ENCODE assay signal across 8 cellular contexts in genomic region chr3:184018424-184018973, GRCh38. TPM values are rescaled to one million over a fixed set of nuclear protein-coding genes. Genes with fewer than 3 reads are reported as not detected.
DNase-seq lines count a peak whose midpoint lies in the region; ATAC-seq and TF ChIP-seq lines count a peak whose summit lies in the region.

No MANE protein-coding gene starts in this region.

- H3K4me3 Mint-ChIP-seq in naive thymus-derived CD4-positive, alpha-beta T cell, result peak overlapping the region; percentile 96 to 100 (median 99)

- H3K4me2 ChIP-seq in KMS-11, result peak overlapping the region; percentile 65

- no peak for ATAC-seq in naive thymus-derived CD4-positive, alpha-beta T cell
- no peak for ATAC-seq in HG02973 (IDR thresholded peaks at IDR 0.05; ENCODE audit: unreplicated experiment)
- ATAC-seq in HG03175 (IDR thresholded peaks at IDR 0.05; ENCODE audit: unreplicated experiment), result no peak

- H3K4me3 ChIP-seq in ACC112 (ENCODE audit: low read depth, low read length) (peak overlapping the region; percentile 100), KMS-11 (IDR thresholded peaks at IDR 0.05; ENCODE audit: insufficient read depth, low read depth, low read length) (peak overlapping the region; percentile 95), choroid plexus epithelial cell (ENCODE audit: low read depth, low read length) (peak overlapping the region; percentile 100)
- H3K4me3 ChIP-seq in naive thymus-derived CD4-positive, alpha-beta T cell (ENCODE audit: low read length), result peak overlapping the region; percentile 100

- no peak overlapping the region for H3K27ac ChIP-seq in ACC112 (ENCODE audit: low read depth, low read length)
- H3K27ac ChIP-seq in KMS-11, result no peak overlapping the region
- H3K27ac ChIP-seq in naive thymus-derived CD4-positive, alpha-beta T cell (ENCODE audit: low read depth, low read length), result peak overlapping the region; percentile 72

- peaks cover 0 to 8% (median 4%) of the 10 kb centered on the region in 5 donors for H3K36me3 Mint-ChIP-seq in naive thymus-derived CD4-positive, alpha-beta T cell

- H4K20me1 ChIP-seq in KMS-11 (ENCODE audit: insufficient read depth), result no peaks in the 10 kb centered on the region

- H3K27me3 Mint-ChIP-seq in naive thymus-derived CD4-positive, alpha-beta T cell, result peaks cover 5 to 15% (median 12%) of the 10 kb centered on the region in 5 donors

- H3K79me2 ChIP-seq in ACC112 (ENCODE audit: control insufficient read depth, insufficient read depth, low read length, unreplicated experiment) (peaks cover 17% of the 10 kb centered on the region), KMS-11 (ENCODE audit: insufficient read depth, low read depth) (peaks cover 4% of the 10 kb centered on the region)

- no peak for TF ChIP-seq CTCF in KMS-11 (conservative IDR thresholded peaks at IDR 0.05; ENCODE audit: low read depth, low read length)
- no peak for TF ChIP-seq CTCF in choroid plexus epithelial cell (conservative IDR thresholded peaks at IDR 0.05; ENCODE audit: low read depth, low read length)

- H3K9ac ChIP-seq in KMS-11, result peak overlapping the region; percentile 63; the same call in 1 of the 2 replicates

- peak overlapping the region in 8 of 9 donors; percentile 83 to 95 (median 92) for H3K27ac Mint-ChIP-seq in naive thymus-derived CD4-positive, alpha-beta T cell

- no peaks in the 10 kb centered on the region for H3K9me3 ChIP-seq in naive thymus-derived CD4-positive, alpha-beta T cell (ENCODE audit: control insufficient read depth in 2 of 3, low read length in 3 of 3)

- intact Hi-C loops in naive thymus-derived CD4-positive, alpha-beta T cell (cut with micrococcal nuclease), result loop anchor here (1.0 to 10.0 kb wide), 8 partner anchors 167 to 1224 kb away; partner anchors contain the start of genes KLHL24 (in 2 of the 2), ATP11B (in 1 of the 2), EEF1AKMT4 (in 1 of the 2) and MCCC1 (in 1 of the 2)

- POLR2A ChIA-PET in naive thymus-derived CD4-positive, alpha-beta T cell (lab: Charles Lee), result interaction anchor here (0.6 to 1.5 kb wide), 4 partner anchors 19 to 168 kb away, joined by 3 to 10 read pairs (median 4); partner anchors contain the start of genes ABCF3 and EIF2B5

- H3K4me1 ChIP-seq in ACC112 (ENCODE audit: control insufficient read depth, insufficient read depth, low read length, unreplicated experiment) (peaks cover 10% of the 10 kb centered on the region), KMS-11 (ENCODE audit: low read depth, poor library complexity, severe bottlenecking) (peaks cover 7% of the 10 kb centered on the region)
- H3K4me1 ChIP-seq in naive thymus-derived CD4-positive, alpha-beta T cell (ENCODE audit: control insufficient read depth in 2 of 2, insufficient read depth in 2 of 2, low read length in 2 of 2), result peaks cover 8 to 14% of the 10 kb centered on the region in 2 donors

- H3K9me3 Mint-ChIP-seq in naive thymus-derived CD4-positive, alpha-beta T cell, result no peaks in the 10 kb centered on the region

- H2AFZ ChIP-seq in ACC112 (ENCODE audit: low read length, unreplicated experiment) (peak overlapping the region; percentile 73), KMS-11 (ENCODE audit: low read depth) (peak overlapping the region; percentile 86)

- CTCF ChIA-PET in naive thymus-derived CD4-positive, alpha-beta T cell (lab: Charles Lee), result interaction anchor here (1.1 to 1.2 kb wide), 3 partner anchors 33 to 134 kb away, joined by 3 to 6 read pairs (median 4); partner anchors contain the start of gene PARL

- H3K4me1 Mint-ChIP-seq in naive thymus-derived CD4-positive, alpha-beta T cell, result peaks cover 11 to 33% (median 25%) of the 10 kb centered on the region in 7 donors

- H3K27me3 ChIP-seq in ACC112 (ENCODE audit: insufficient read depth, low read length) (no peaks in the 10 kb centered on the region), KMS-11 (ENCODE audit: insufficient read depth, low read depth) (no peaks in the 10 kb centered on the region)
- no peaks in the 10 kb centered on the region for H3K27me3 ChIP-seq in naive thymus-derived CD4-positive, alpha-beta T cell (ENCODE audit: control insufficient read depth in 2 of 2, insufficient read depth in 2 of 2, low read length in 2 of 2)

- no peak for DNase-seq in choroid plexus epithelial cell (ENCODE audit: low read depth)
- DNase-seq in naive thymus-derived CD4-positive, alpha-beta T cell, result no peak
- no peak for DNase-seq in iPS-NIHi11 (ENCODE audit: low spot score)
- no peak for DNase-seq in NCI-H510A (lab: John Stamatoyannopoulos, UW)

- H3K36me3 ChIP-seq in ACC112 (ENCODE audit: insufficient read depth, low read length), result no peaks in the 10 kb centered on the region
- H3K36me3 ChIP-seq in KMS-11 (ENCODE audit: insufficient read depth), result no peaks in the 10 kb centered on the region; the same call in 1 of the 2 replicates
- peaks cover 0 to 4% (median 0%) of the 10 kb centered on the region in 3 experiments for H3K36me3 ChIP-seq in naive thymus-derived CD4-positive, alpha-beta T cell (ENCODE audit: control insufficient read depth in 2 of 3, insufficient read depth in 3 of 3, low read length in 3 of 3)

RNA-seq across cellular contexts. Expression of gene ABCC5, which starts 0.8 kb away (rescaled TPM):
- 10 to 100 TPM; 15.6 to 50.4 (median 25.5) TPM for total RNA-seq in naive thymus-derived CD4-positive, alpha-beta T cell
- 10 to 100 TPM in 1 of 2 donors, 1 to 10 TPM in 1; 8.6 to 11.4 TPM for polyA plus RNA-seq in naive thymus-derived CD4-positive, alpha-beta T cell

RNA-seq across cellular contexts. Expression of gene HTR3D, which starts 13.0 kb away (rescaled TPM):
- total RNA-seq in naive thymus-derived CD4-positive, alpha-beta T cell, result not detected
- not detected for polyA plus RNA-seq in naive thymus-derived CD4-positive, alpha-beta T cell

RNA-seq across cellular contexts. Expression of gene HTR3C, which starts 34.3 kb away (rescaled TPM):
- total RNA-seq in naive thymus-derived CD4-positive, alpha-beta T cell, result not detected
- not detected for polyA plus RNA-seq in naive thymus-derived CD4-positive, alpha-beta T cell
